In the genomic region with DNA sequence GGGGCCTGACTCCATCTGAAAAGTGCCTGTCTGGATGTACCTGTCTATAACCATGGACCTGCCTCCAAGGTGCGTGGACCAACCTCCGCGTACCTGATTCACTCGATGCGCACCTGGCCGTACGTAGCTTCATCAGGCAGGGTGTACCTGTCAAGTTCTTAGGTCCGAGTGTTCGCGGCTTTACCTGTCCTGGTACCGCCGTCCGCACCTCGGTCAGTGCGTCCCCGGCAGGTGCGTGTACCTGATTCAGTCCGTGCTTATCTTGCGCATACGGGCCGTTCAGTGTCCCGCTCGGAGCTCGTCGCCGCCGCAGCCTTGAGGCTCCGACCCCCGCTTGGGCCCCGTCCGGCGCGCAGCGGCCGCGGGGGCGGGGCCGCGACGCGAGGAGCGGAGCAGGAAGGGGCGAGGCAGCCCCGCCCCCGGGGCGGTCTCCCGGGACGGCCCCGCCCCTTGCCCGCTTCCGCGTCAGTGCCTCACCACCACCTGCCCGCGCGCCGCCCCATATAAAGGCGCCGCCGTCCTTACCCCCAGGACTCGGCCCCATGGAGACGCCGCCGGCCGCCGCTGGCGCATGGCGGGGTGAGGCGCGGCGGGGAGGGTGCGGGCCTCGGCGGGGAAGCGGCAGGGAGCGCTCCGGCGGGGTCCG, we compare ENCODE assay signal across 1 cellular context.
TF ChIP-seq lines count a peak whose summit lies in the region.

ZC3H12A (plus strand) TSS at position 530 of the 646 bp plus-strand sequence. CDS start 917 bp downstream, outside the sequence.

TF ChIP-seq in K562, 482 proteins besides CTCF, POLR2A, EP300 and RAD21 (continued from another document and continues in another):
- TF ChIP-seq, protein P1, sequence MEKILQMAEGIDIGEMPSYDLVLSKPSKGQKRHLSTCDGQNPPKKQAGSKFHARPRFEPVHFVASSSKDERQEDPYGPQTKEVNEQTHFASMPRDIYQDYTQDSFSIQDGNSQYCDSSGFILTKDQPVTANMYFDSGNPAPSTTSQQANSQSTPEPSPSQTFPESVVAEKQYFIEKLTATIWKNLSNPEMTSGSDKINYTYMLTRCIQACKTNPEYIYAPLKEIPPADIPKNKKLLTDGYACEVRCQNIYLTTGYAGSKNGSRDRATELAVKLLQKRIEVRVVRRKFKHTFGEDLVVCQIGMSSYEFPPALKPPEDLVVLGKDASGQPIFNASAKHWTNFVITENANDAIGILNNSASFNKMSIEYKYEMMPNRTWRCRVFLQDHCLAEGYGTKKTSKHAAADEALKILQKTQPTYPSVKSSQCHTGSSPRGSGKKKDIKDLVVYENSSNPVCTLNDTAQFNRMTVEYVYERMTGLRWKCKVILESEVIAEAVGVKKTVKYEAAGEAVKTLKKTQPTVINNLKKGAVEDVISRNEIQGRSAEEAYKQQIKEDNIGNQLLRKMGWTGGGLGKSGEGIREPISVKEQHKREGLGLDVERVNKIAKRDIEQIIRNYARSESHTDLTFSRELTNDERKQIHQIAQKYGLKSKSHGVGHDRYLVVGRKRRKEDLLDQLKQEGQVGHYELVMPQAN (IDR thresholded peaks at IDR 0.05; ENCODE audit: borderline replicate concordance): 0 out of 2 replicates have a peak, but pooled peaks have one; percentile 10
- TF ChIP-seq TRIM24 (IDR thresholded peaks at IDR 0.05) (no peak), SPI1 (IDR thresholded peaks at IDR 0.05; ENCODE audit: borderline replicate concordance, low read depth, low read length) (no peak), ZBED1 (IDR thresholded peaks at IDR 0.05) (peak; percentile 80; the same call in 1 of the 2 replicates), ZBTB11 (CRISPR knock-in tag; IDR thresholded peaks at IDR 0.05) (0 out of 6 replicates have a peak, but pooled peaks of 1 of the 3 experiments have one; percentile 57), ZBTB7A (IDR thresholded peaks at IDR 0.05; ENCODE audit: borderline replicate concordance, control insufficient read depth, low read depth, low read length) (peak; percentile 69), NR1H2 (CRISPR knock-in tag; IDR thresholded peaks at IDR 0.05) (no peak), TBL1XR1 (IDR thresholded peaks at IDR 0.05; ENCODE audit: low read length in 2 of 2) (no peak), ZC3H8 (IDR thresholded peaks at IDR 0.05) (no peak), NFIC (IDR thresholded peaks at IDR 0.05) (peak; percentile 33; the same call in 1 of the 2 replicates), PRPF4 (IDR thresholded peaks at IDR 0.05; ENCODE audit: insufficient read depth, low read depth, low read length, poor library complexity, severe bottlenecking) (peak; percentile 48), RBM22 (IDR thresholded peaks at IDR 0.05; ENCODE audit: low read depth, low read length, poor library complexity, severe bottlenecking) (no peak), ZNF140 (CRISPR knock-in tag; IDR thresholded peaks at IDR 0.05) (no peak), SIX5 (IDR thresholded peaks at IDR 0.05; ENCODE audit: borderline replicate concordance in 1 of 2, insufficient read depth in 1 of 2, low read depth in 1 of 2, low read length in 2 of 2) (no peak), HCFC1 (IDR thresholded peaks at IDR 0.05; ENCODE audit: low read depth, low read length) (0 out of 2 replicates have a peak, but pooled peaks have one; percentile 38), MYC (IDR thresholded peaks at IDR 0.05; ENCODE audit: low read depth, low read length) (peak; percentile 86), MYC (CRISPR knock-in tag; IDR thresholded peaks at IDR 0.05; ENCODE audit: borderline replicate concordance, low read depth) (no peak), RBM25 (IDR thresholded peaks at IDR 0.05; ENCODE audit: low read depth, low read length, severe bottlenecking) (peak; percentile 53), ZNF592 (IDR thresholded peaks at IDR 0.05) (peak; percentile 34; the same call in 1 of the 2 replicates), MIER1 (IDR thresholded peaks at IDR 0.05; ENCODE audit: low read depth) (no peak), HNRNPLL (IDR thresholded peaks at IDR 0.05; ENCODE audit: low read depth, low read length, poor library complexity, severe bottlenecking) (peak; percentile 85), TEAD4 (IDR thresholded peaks at IDR 0.05; ENCODE audit: low read length) (no peak), TEAD4 (CRISPR knock-in tag; IDR thresholded peaks at IDR 0.05; ENCODE audit: borderline replicate concordance) (no peak), HNRNPK (IDR thresholded peaks at IDR 0.05; ENCODE audit: low read depth, low read length, poor library complexity, severe bottlenecking) (peak; percentile 79), ELF2 (CRISPR knock-in tag; IDR thresholded peaks at IDR 0.05) (peak; percentile 43; the same call in 1 of the 2 replicates), MAFK (IDR thresholded peaks at IDR 0.05; ENCODE audit: low read length) (no peak), KDM5B (IDR thresholded peaks at IDR 0.05; ENCODE audit: insufficient replicate concordance, low read depth, low read length) (peak; percentile 98), TCF7 (IDR thresholded peaks at IDR 0.05; ENCODE audit: borderline replicate concordance) (no peak; the same call in 1 of the 2 replicates), HMG20A (CRISPR knock-in tag; conservative IDR thresholded peaks at IDR 0.05) (no peak), ZNF232 (CRISPR knock-in tag; IDR thresholded peaks at IDR 0.05) (no peak), CBX1 (IDR thresholded peaks at IDR 0.05; ENCODE audit: low read depth) (peak; percentile 87; the same call in 1 of the 2 replicates), JUND (IDR thresholded peaks at IDR 0.05; ENCODE audit: borderline replicate concordance, low read depth, low read length) (peak; percentile 52), JUND (tag; IDR thresholded peaks at IDR 0.05; ENCODE audit: borderline replicate concordance, low read depth, low read length) (peak; percentile 25; the same call in 1 of the 3 replicates), KLF13 (tag; IDR thresholded peaks at IDR 0.05; ENCODE audit: borderline replicate concordance, low read depth) (peak; percentile 74; the same call in 1 of the 2 replicates), GABPA (tag; conservative IDR thresholded peaks at IDR 0.05; ENCODE audit: low read depth) (peak; percentile 52), PHF8 (IDR thresholded peaks at IDR 0.05; ENCODE audit: borderline replicate concordance, low read length) (peak; percentile 81; the same call in 1 of the 2 replicates), GTF2A2 (tag; IDR thresholded peaks at IDR 0.05) (peak; percentile 93), ZBTB1 (CRISPR knock-in tag; IDR thresholded peaks at IDR 0.05; ENCODE audit: borderline replicate concordance, low read depth) (0 out of 2 replicates have a peak, but pooled peaks have one; percentile 30), MLLT1 (IDR thresholded peaks at IDR 0.05) (no peak; a peak in 1 of 4 replicates), MAX (CRISPR knock-in tag; IDR thresholded peaks at IDR 0.05) (peak; percentile 41), HMGN3 (IDR thresholded peaks at IDR 0.05; ENCODE audit: borderline replicate concordance, extremely low read depth, insufficient read length, low read depth, low read length) (peak; percentile 66), RHOXF2B (CRISPR knock-in tag; conservative IDR thresholded peaks at IDR 0.05) (peak; percentile 77; the same call in 1 of the 2 replicates), ZBTB9 (CRISPR knock-in tag; IDR thresholded peaks at IDR 0.05) (no peak; the same call in 1 of the 2 replicates)
- TF ChIP-seq, protein P2, sequence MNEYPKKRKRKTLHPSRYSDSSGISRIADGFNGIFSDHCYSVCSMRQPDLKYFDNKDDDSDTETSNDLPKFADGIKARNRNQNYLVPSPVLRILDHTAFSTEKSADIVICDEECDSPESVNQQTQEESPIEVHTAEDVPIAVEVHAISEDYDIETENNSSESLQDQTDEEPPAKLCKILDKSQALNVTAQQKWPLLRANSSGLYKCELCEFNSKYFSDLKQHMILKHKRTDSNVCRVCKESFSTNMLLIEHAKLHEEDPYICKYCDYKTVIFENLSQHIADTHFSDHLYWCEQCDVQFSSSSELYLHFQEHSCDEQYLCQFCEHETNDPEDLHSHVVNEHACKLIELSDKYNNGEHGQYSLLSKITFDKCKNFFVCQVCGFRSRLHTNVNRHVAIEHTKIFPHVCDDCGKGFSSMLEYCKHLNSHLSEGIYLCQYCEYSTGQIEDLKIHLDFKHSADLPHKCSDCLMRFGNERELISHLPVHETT (CRISPR knock-in tag; conservative IDR thresholded peaks at IDR 0.05 in 1 of 2, IDR thresholded peaks at IDR 0.05 in 1 of 2): peak in 1 of 2 experiments; percentile 58; a peak in 1 of 4 replicates
- TF ChIP-seq, protein P3, sequence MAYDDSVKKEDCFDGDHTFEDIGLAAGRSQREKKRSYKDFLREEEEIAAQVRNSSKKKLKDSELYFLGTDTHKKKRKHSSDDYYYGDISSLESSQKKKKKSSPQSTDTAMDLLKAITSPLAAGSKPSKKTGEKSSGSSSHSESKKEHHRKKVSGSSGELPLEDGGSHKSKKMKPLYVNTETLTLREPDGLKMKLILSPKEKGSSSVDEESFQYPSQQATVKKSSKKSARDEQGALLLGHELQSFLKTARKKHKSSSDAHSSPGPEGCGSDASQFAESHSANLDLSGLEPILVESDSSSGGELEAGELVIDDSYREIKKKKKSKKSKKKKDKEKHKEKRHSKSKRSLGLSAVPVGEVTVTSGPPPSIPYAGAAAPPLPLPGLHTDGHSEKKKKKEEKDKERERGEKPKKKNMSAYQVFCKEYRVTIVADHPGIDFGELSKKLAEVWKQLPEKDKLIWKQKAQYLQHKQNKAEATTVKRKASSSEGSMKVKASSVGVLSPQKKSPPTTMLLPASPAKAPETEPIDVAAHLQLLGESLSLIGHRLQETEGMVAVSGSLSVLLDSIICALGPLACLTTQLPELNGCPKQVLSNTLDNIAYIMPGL (CRISPR knock-in tag; IDR thresholded peaks at IDR 0.05): peak; percentile 52; the same call in 1 of the 2 replicates
